In the genomic region with DNA sequence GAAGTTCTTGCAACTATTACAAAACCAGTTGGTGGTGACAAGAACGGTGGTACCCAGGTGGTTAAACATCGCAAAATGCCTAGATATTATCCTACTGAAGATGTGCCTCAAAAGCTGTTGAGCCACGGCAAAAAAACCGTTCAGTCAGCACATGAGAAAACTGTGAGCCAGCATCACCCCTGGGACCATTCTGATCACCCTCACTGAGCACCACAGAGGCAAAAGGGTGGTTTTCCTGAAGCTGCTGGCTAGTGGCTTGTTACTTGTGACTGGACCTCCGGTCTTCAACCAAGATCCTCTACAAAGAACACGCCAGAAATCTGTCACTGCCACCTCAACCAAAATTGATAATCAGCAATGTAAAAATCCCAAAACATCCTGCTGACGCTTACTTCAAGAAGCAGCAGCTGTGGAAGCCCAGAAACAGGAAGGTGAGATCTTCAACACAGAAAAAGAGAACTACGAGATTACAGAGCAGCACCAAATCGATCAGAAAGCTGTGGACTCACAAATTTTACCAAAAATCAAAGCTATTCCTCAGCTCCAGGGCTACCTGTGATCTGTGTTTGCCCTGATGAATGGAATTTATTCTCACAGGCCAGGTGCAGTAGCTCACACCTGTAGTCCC, we compare ENCODE assay signal across 28 cellular contexts. TPM values are rescaled to one million over a fixed set of nuclear protein-coding genes. Genes with fewer than 3 reads are reported as not detected.
"Had no signal": no experiment of that assay in that cellular context is flagged by ENCODE, and none has a peak within 500 bp of the region (broad histone marks: within the 10 kb centered on the region; RNA-seq: fewer than 3 reads in every experiment).

No MANE protein-coding gene starts in this region.

- FAIRE-seq: kidney had no signal

- H3K27me3 ChIP-seq: breast epithelium, esophagus muscularis mucosa, foreskin keratinocyte, heart left ventricle, neural progenitor cell, uterus had no signal

- H3K9me3 Mint-ChIP-seq: activated naive CD4-positive, alpha-beta T cell treated with anti-CD3 and anti-CD28 coated beads, Interleukin-2, amount 50 U/mL, for 24 hours; activated naive CD8-positive, alpha-beta T cell treated with anti-CD3 and anti-CD28 coated beads, Interleukin-2, amount 50 U/mL, for 24 hours; activated T-helper 2 cell treated with anti-CD3 and anti-CD28 coated beads, Interferon-gamma antibody, Interleukin-2, Interleukin-4, amounts not matched to agents 10 μg/mL and 5 μg/mL and 100 μg/mL, durations not matched to agents 14 hours and 24 hours and 36 hours; natural killer cell; stimulated activated naive CD8-positive, alpha-beta T cell treated with anti-CD3 and anti-CD28 coated beads, Interleukin-15, Interleukin-2, amounts not matched to agents 100 ng/mL and 50 ng/mL, for 24 hours; type B pancreatic cell had no signal

- H3K27me3 Mint-ChIP-seq: activated CD8-positive, alpha-beta memory T cell treated with anti-CD3 and anti-CD28 coated beads, Interleukin-2, amount 10 ng/mL, durations not matched to agents 7 days and 5 days; activated naive CD4-positive, alpha-beta T cell treated with anti-CD3 and anti-CD28 coated beads, Interleukin-2, amount 50 U/mL, for 24 hours; stimulated activated naive CD8-positive, alpha-beta T cell treated with anti-CD3 and anti-CD28 coated beads, Interleukin-15, Interleukin-2, amounts not matched to agents 100 ng/mL and 50 ng/mL, for 24 hours; type B pancreatic cell had no signal

- H3K4me1 Mint-ChIP-seq: activated CD4-positive, alpha-beta T cell treated with anti-CD3 and anti-CD28 coated beads for 36 hours; activated CD8-positive, alpha-beta memory T cell treated with anti-CD3 and anti-CD28 coated beads, Interleukin-2, amount 10 ng/mL, durations not matched to agents 7 days and 5 days; activated naive CD4-positive, alpha-beta T cell treated with anti-CD3 and anti-CD28 coated beads, Interleukin-2, amount 50 U/mL, for 24 hours; activated naive CD8-positive, alpha-beta T cell treated with anti-CD3 and anti-CD28 coated beads, Interleukin-2, amount 50 U/mL, for 24 hours; immature natural killer cell; neural progenitor cell had no signal

- H3K4me3 Mint-ChIP-seq: activated CD4-positive, alpha-beta T cell treated with anti-CD3 and anti-CD28 coated beads for 36 hours; activated CD8-positive, alpha-beta memory T cell treated with anti-CD3 and anti-CD28 coated beads, Interleukin-2, amount 10 ng/mL, durations not matched to agents 7 days and 5 days; activated CD8-positive, alpha-beta T cell treated with anti-CD3 and anti-CD28 coated beads, Interleukin-2, amount 10 ng/mL, durations not matched to agents 7 days and 5 days; activated naive CD4-positive, alpha-beta T cell treated with anti-CD3 and anti-CD28 coated beads, Interleukin-2, amount 50 U/mL, for 24 hours; activated naive CD8-positive, alpha-beta T cell treated with anti-CD3 and anti-CD28 coated beads, Interleukin-2, amount 50 U/mL, for 24 hours; immature natural killer cell; natural killer cell; neural progenitor cell; stimulated activated naive CD8-positive, alpha-beta T cell treated with anti-CD3 and anti-CD28 coated beads, Interleukin-15, Interleukin-2, amounts not matched to agents 100 ng/mL and 50 ng/mL, for 24 hours; type B pancreatic cell had no signal

- DNase-seq: activated CD4-positive, alpha-beta T cell treated with anti-CD3 and anti-CD28 coated beads for 36 hours; activated CD4-positive, CD25-positive, alpha-beta regulatory T cell; activated CD8-positive, alpha-beta memory T cell treated with anti-CD3 and anti-CD28 coated beads, Interleukin-2, amount 10 ng/mL, durations not matched to agents 7 days and 5 days; activated CD8-positive, alpha-beta T cell treated with anti-CD3 and anti-CD28 coated beads, Interleukin-2, amount 10 ng/mL, durations not matched to agents 7 days and 5 days; activated naive CD8-positive, alpha-beta T cell treated with anti-CD3 and anti-CD28 coated beads, Interleukin-2, amount 50 U/mL, for 24 hours; activated T-cell treated with anti-CD3 and anti-CD28 coated beads, Interleukin-2, amount 50 U/mL, for 48 hours; amygdala; central memory CD4-positive, alpha-beta T cell; foreskin keratinocyte; heart left ventricle; hypothalamus; immature natural killer cell; kidney; left colon; midbrain; natural killer cell; right cardiac atrium; stimulated activated CD4-positive, alpha-beta T cell treated with anti-CD3 and anti-CD28 coated beads, Interleukin-15, amount 100 ng/mL, for 24 hours; substantia nigra; T-helper 9 cell; uterus had no signal

- H3K36me3 Mint-ChIP-seq: activated CD8-positive, alpha-beta memory T cell treated with anti-CD3 and anti-CD28 coated beads, Interleukin-2, amount 10 ng/mL, durations not matched to agents 7 days and 5 days; activated naive CD4-positive, alpha-beta T cell treated with anti-CD3 and anti-CD28 coated beads, Interleukin-2, amount 50 U/mL, for 24 hours; immature natural killer cell; natural killer cell; neural progenitor cell; type B pancreatic cell had no signal

- ATAC-seq: activated CD4-positive, alpha-beta T cell treated with anti-CD3 and anti-CD28 coated beads for 36 hours; activated CD8-positive, alpha-beta memory T cell treated with anti-CD3 and anti-CD28 coated beads, Interleukin-2, amount 10 ng/mL, durations not matched to agents 7 days and 5 days; activated CD8-positive, alpha-beta T cell treated with anti-CD3 and anti-CD28 coated beads, Interleukin-2, amount 10 ng/mL, durations not matched to agents 7 days and 5 days; activated naive CD8-positive, alpha-beta T cell treated with anti-CD3 and anti-CD28 coated beads, Interleukin-2, amount 50 U/mL, for 24 hours; foreskin keratinocyte; heart left ventricle; left colon; natural killer cell; right cardiac atrium had no signal

- H3K27ac Mint-ChIP-seq: activated CD4-positive, alpha-beta T cell treated with anti-CD3 and anti-CD28 coated beads for 36 hours; activated CD8-positive, alpha-beta memory T cell treated with anti-CD3 and anti-CD28 coated beads, Interleukin-2, amount 10 ng/mL, durations not matched to agents 7 days and 5 days; activated CD8-positive, alpha-beta T cell treated with anti-CD3 and anti-CD28 coated beads, Interleukin-2, amount 10 ng/mL, durations not matched to agents 7 days and 5 days; activated naive CD4-positive, alpha-beta T cell treated with anti-CD3 and anti-CD28 coated beads, Interleukin-2, amount 50 U/mL, for 24 hours; activated naive CD8-positive, alpha-beta T cell treated with anti-CD3 and anti-CD28 coated beads, Interleukin-2, amount 50 U/mL, for 24 hours; activated T-helper 2 cell treated with anti-CD3 and anti-CD28 coated beads, Interferon-gamma antibody, Interleukin-2, Interleukin-4, amounts not matched to agents 10 μg/mL and 5 μg/mL and 100 μg/mL, durations not matched to agents 14 hours and 24 hours and 36 hours; immature natural killer cell; natural killer cell; neural progenitor cell; stimulated activated naive CD8-positive, alpha-beta T cell treated with anti-CD3 and anti-CD28 coated beads, Interleukin-15, Interleukin-2, amounts not matched to agents 100 ng/mL and 50 ng/mL, for 24 hours; type B pancreatic cell had no signal

- H3K4me3 ChIP-seq: breast epithelium, esophagus muscularis mucosa, heart left ventricle, neural progenitor cell, uterus had no signal

- H3K36me3 ChIP-seq: breast epithelium, esophagus muscularis mucosa, heart left ventricle, neural progenitor cell, uterus had no signal

- H3K27ac ChIP-seq: breast epithelium, esophagus muscularis mucosa, foreskin keratinocyte, heart left ventricle, neural progenitor cell, uterus had no signal

RNA-seq across cellular contexts. Expression of gene SLC10A6, which starts 21.4 kb away (rescaled TPM):
- polyA plus RNA-seq: immature natural killer cell had no signal
